29 cellular contexts compared by ENCODE assay signal in the genomic region with DNA sequence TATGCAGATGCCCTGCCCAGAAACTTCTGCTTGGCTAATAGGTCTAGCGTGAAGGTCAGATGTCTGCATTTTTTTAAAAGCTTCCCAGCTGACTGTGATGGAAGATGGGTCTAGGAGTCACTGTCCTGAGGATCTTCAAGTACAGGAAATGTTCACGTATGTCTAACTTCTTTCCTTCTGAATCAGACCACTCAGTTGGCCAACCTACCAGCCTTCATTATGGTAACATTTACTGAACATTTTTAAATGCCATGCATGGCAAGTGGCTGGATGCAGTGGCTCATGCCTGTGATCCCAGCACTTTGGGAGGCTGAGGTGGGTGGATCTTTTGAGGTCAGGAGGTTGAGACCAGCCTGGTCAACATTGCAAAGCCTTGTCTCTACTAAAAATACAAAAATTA. TPM values are rescaled to one million over a fixed set of nuclear protein-coding genes. Genes with fewer than 3 reads are reported as not detected.
"Had no signal": no experiment of that assay in that cellular context is flagged by ENCODE, and none has a peak within 500 bp of the region (broad histone marks: within the 10 kb centered on the region; RNA-seq: fewer than 3 reads in every experiment).

No MANE protein-coding gene starts in this region.

- H3K36me3 ChIP-seq: left lung, lower lobe of right lung, pancreas, prostate gland, sigmoid colon, spleen, thoracic aorta, tibial artery, uterus had no signal

- H3K27me3 ChIP-seq: left lung, pancreas, spleen, suprapubic skin, tibial artery, uterus had no signal

- ATAC-seq: left colon; left lung; lower lobe of right lung; naive thymus-derived CD8-positive, alpha-beta T cell; pancreas; right cardiac atrium; stimulated activated effector memory CD8-positive, alpha-beta T cell treated with anti-CD3 and anti-CD28 coated beads, Interleukin-12 subunit alpha, Interleukin-12 subunit beta, amount 100 ng/mL, for 72 hours had no signal

- H3K4me1 ChIP-seq: left lung, lower lobe of right lung, pancreas, prostate gland, sigmoid colon, spleen, suprapubic skin, tibial artery, uterus had no signal

- DNase-seq: kidney glomerular epithelial cell; left colon; left lung; lower lobe of right lung; mammary epithelial cell; mesenchymal stem cell; naive thymus-derived CD8-positive, alpha-beta T cell; nucleus accumbens; pancreas; posterior cingulate gyrus; retina; right cardiac atrium; sigmoid colon; small intestine; spleen; stimulated activated CD4-positive, alpha-beta T cell treated with anti-CD3 and anti-CD28 coated beads, Interleukin-4, amount 100 ng/mL, for 24 hours; stimulated activated naive CD4-positive, alpha-beta T cell; tibial artery; uterus had no signal

- H3K9me3 ChIP-seq: left lung, lower lobe of right lung, pancreas, prostate gland, sigmoid colon, spleen, suprapubic skin, thoracic aorta, tibial artery, uterus had no signal

- H3K4me3 ChIP-seq: left lung, lower lobe of right lung, pancreas, prostate gland, sigmoid colon, spleen, suprapubic skin, thoracic aorta, tibial artery, uterus had no signal

- H3K27ac ChIP-seq: left lung, lower lobe of right lung, pancreas, prostate gland, sigmoid colon, spleen, suprapubic skin, thoracic aorta, tibial artery, uterus had no signal

RNA-seq across cellular contexts. Expression of gene PRG2, which starts 1.1 kb away (rescaled TPM):
- total RNA-seq: lower lobe of right lung; mammary epithelial cell; naive thymus-derived CD8-positive, alpha-beta T cell; neural crest cell; osteoblast; pancreas; sigmoid colon had no signal
- polyA plus RNA-seq: mammary epithelial cell; naive thymus-derived CD8-positive, alpha-beta T cell; sigmoid colon had no signal

RNA-seq across cellular contexts. Expression of gene PRG3, which starts 10.6 kb away (rescaled TPM):
- total RNA-seq: left colon; left lung; lower lobe of right lung; mammary epithelial cell; mucosa of gallbladder; naive thymus-derived CD8-positive, alpha-beta T cell; neural crest cell; osteoblast; pancreas; prostate gland; right cardiac atrium; sigmoid colon; subcutaneous adipose tissue; suprapubic skin; thoracic aorta; ureter; uterus had no signal
- polyA plus RNA-seq: keratinocyte; mammary epithelial cell; naive thymus-derived CD8-positive, alpha-beta T cell; pancreas; right cardiac atrium; sigmoid colon; small intestine had no signal

RNA-seq across cellular contexts. Expression of gene P2RX3, which starts 53.4 kb away (rescaled TPM):
- total RNA-seq: left colon; left lung; lower lobe of right lung; mammary epithelial cell; naive thymus-derived CD8-positive, alpha-beta T cell; osteoblast; right cardiac atrium; spleen; suprapubic skin; thoracic aorta had no signal
- polyA plus RNA-seq: keratinocyte; mammary epithelial cell; naive thymus-derived CD8-positive, alpha-beta T cell; spleen had no signal
